ENCODE assay signal across 27 cellular contexts in the genomic region with DNA sequence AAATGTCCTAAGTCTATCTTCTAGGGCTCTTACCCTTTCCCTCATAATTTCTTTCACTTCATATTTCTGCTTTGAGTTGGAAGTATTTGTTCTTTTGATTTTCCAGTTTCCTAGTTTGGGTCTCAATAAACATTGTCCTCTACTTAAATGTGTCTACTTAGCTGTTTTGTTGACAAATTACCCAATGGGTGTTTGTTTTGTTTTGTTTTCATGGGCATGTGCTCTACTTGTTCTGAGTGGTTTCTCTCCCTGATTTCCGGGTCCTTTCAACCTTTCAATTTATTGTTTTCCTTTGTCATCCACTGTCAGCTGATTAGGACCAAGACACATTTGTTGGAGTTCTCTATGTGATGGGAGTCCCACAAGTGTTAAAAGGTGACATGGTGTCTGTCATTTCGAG.
"Had no signal": no experiment of that assay in that cellular context is flagged by ENCODE, and none has a peak within 500 bp of the region (broad histone marks: within the 10 kb centered on the region; RNA-seq: fewer than 3 reads in every experiment).

No MANE protein-coding gene starts in this region.

- H3K27ac ChIP-seq: body of pancreas, esophagus muscularis mucosa, foreskin keratinocyte, gastrocnemius medialis, heart left ventricle, WERI-Rb-1 had no signal

- H3K4me3 ChIP-seq: body of pancreas, esophagus muscularis mucosa, gastrocnemius medialis, heart left ventricle had no signal

- H3K27me3 ChIP-seq: body of pancreas, esophagus muscularis mucosa, foreskin keratinocyte, gastrocnemius medialis, heart left ventricle had no signal

- DNase-seq: activated B cell treated with CpG ODN at 0.5 μM for 24 hours; activated CD4-positive, alpha-beta T cell treated with anti-CD3 and anti-CD28 coated beads for 48 hours; activated CD4-positive, alpha-beta T cell treated with anti-CD3 and anti-CD28 coated beads, Interleukin-2, amount 50 U/mL, for 1 hour; activated CD4-positive, alpha-beta T cell treated with anti-CD3 and anti-CD28 coated beads, Interleukin-2, amount 50 U/mL, for 48 hours; activated CD8-positive, alpha-beta memory T cell treated with anti-CD3 and anti-CD28 coated beads for 24 hours; activated CD8-positive, alpha-beta T cell treated with anti-CD3 and anti-CD28 coated beads for 36 hours; activated effector memory CD4-positive, alpha-beta T cell treated with Interleukin-2 at 50 U/mL for 16 hours; activated gamma-delta T cell treated with Interleukin-2 at 50 U/mL for 16 hours; activated naive CD4-positive, alpha-beta T cell treated with anti-CD3 and anti-CD28 coated beads, Interleukin-2, amount 50 U/mL, for 16 hours; activated naive CD4-positive, alpha-beta T cell treated with Interleukin-2 at 50 U/mL for 16 hours; activated T-cell treated with anti-CD3 and anti-CD28 coated beads, Interleukin-2, amount 50 U/mL, for 4 hours; amniotic stem cell; aorta; body of pancreas; caudate nucleus; cortex of kidney; dermis blood vessel endothelial cell; effector CD4-positive, alpha-beta T cell; effector memory CD8-positive, alpha-beta T cell; erythroblast; foreskin keratinocyte; gastrocnemius medialis; glutamatergic neuron; heart left ventricle; T1000; WERI-Rb-1 had no signal

- H3K36me3 ChIP-seq: esophagus muscularis mucosa, gastrocnemius medialis, heart left ventricle, WERI-Rb-1 had no signal

- H3K4me1 ChIP-seq: body of pancreas, esophagus muscularis mucosa, gastrocnemius medialis, heart left ventricle had no signal
